ENCODE assay signal across 14 cellular contexts in the genomic region with DNA sequence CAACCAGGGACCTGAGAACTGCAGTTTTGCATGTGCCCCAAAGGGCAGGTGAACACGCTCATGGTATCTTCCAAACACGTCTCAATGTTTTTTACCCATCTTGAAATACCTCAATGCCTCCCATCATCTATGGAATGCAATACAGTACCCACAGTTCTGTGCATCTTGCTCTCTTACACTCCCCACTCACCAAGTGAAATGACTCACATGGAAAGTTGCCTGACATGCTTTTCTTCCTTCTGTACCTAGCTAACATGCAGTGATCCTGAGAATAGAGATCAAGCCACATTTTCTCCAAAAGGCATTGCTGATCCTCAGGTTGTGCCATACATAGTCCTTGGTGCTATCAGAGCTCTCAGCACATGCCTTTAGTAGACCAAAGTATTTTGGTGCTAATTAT.
DNase-seq lines count a peak whose midpoint lies in the region; ATAC-seq lines count a peak whose summit lies in the region.
"Had no signal": no experiment of that assay in that cellular context is flagged by ENCODE, and none has a peak within 500 bp of the region (broad histone marks: within the 10 kb centered on the region; RNA-seq: fewer than 3 reads in every experiment).

No MANE protein-coding gene starts in this region.

- H2BK5ac ChIP-seq in mesenchymal stem cell (ENCODE audit: low read depth, low read length, poor library complexity, severe bottlenecking), result peak overlapping the region; percentile 44

- no peak overlapping the region for H2BK12ac ChIP-seq in mesenchymal stem cell (ENCODE audit: low read length in 2 of 2)

- no peaks in the 10 kb centered on the region for H3K79me2 ChIP-seq in GM23248 (ENCODE audit: insufficient read depth)

- no peak overlapping the region for H2BK120ac ChIP-seq in mesenchymal stem cell (ENCODE audit: low read depth, low read length)

- H3K27me3 Mint-ChIP-seq in activated T-helper 17 cell treated with anti-CD3 and anti-CD28 coated beads, Interleukin-2, amount 50 U/mL, for 72 hours, result no peaks in the 10 kb centered on the region

- H3K27ac ChIP-seq in GM23248, result no peak overlapping the region
- no peak overlapping the region for H3K27ac ChIP-seq in mesenchymal stem cell (ENCODE audit: low read length, poor library complexity, severe bottlenecking)
- H3K27ac ChIP-seq: BLaER1 had no signal

- H3K18ac ChIP-seq in mesenchymal stem cell (ENCODE audit: low read depth in 1 of 2, low read length in 2 of 2), result no peak overlapping the region

- no peak overlapping the region for H4K8ac ChIP-seq in mesenchymal stem cell (ENCODE audit: low read length)

- H2AK5ac ChIP-seq in mesenchymal stem cell (ENCODE audit: low read length, severe bottlenecking), result no peak overlapping the region

- no peak overlapping the region for H3K27ac Mint-ChIP-seq in activated T-helper 17 cell treated with anti-CD3 and anti-CD28 coated beads, Interleukin-2, amount 50 U/mL, for 72 hours
- H3K27ac Mint-ChIP-seq: CD4-positive, alpha-beta memory T cell; H9 had no signal

- no peak overlapping the region for H3K23ac ChIP-seq in mesenchymal stem cell (ENCODE audit: low read length in 2 of 2)

- H4K91ac ChIP-seq in mesenchymal stem cell (ENCODE audit: low read length), result no peak overlapping the region

- no peaks in the 10 kb centered on the region for H4K20me1 ChIP-seq in GM23248 (ENCODE audit: insufficient read depth)
- H4K20me1 ChIP-seq: BLaER1 had no signal

- ATAC-seq in activated T-helper 17 cell treated with anti-CD3 and anti-CD28 coated beads, Interleukin-2, amount 50 U/mL, for 72 hours (replicated peaks), result peak; percentile 11
- ATAC-seq in esophagus mucosa (peak; percentile 45), HG02852 (IDR thresholded peaks at IDR 0.05; ENCODE audit: unreplicated experiment) (no peak)
- no peak for ATAC-seq in stimulated activated naive CD8-positive, alpha-beta T cell treated with anti-CD3 and anti-CD28 coated beads, Interleukin-15, Interleukin-2, amounts not matched to agents 100 U/mL and 50 U/mL, for 24 hours

- H3K9me3 Mint-ChIP-seq in activated T-helper 17 cell treated with anti-CD3 and anti-CD28 coated beads, Interleukin-2, amount 50 U/mL, for 72 hours, result no peaks in the 10 kb centered on the region

- H3K4me1 ChIP-seq in GM23248 (ENCODE audit: insufficient read depth) (no peaks in the 10 kb centered on the region), mesenchymal stem cell (ENCODE audit: control insufficient read depth, insufficient read depth, low read depth, low read length) (no peaks in the 10 kb centered on the region)
- H3K4me1 ChIP-seq: BLaER1 had no signal

- H3K4me3 Mint-ChIP-seq in activated T-helper 17 cell treated with anti-CD3 and anti-CD28 coated beads, Interleukin-2, amount 50 U/mL, for 72 hours, result no peak overlapping the region
- H3K4me3 Mint-ChIP-seq: CD14-positive monocyte; CD4-positive, alpha-beta memory T cell; H9 had no signal

- no peaks in the 10 kb centered on the region for H3K9me3 ChIP-seq in GM23248 (ENCODE audit: low read depth)
- H3K9me3 ChIP-seq in mesenchymal stem cell (ENCODE audit: control insufficient read depth, low read length), result no peaks in the 10 kb centered on the region
- H3K9me3 ChIP-seq: BLaER1 had no signal

- H3K4me1 Mint-ChIP-seq in activated T-helper 17 cell treated with anti-CD3 and anti-CD28 coated beads, Interleukin-2, amount 50 U/mL, for 72 hours, result no peaks in the 10 kb centered on the region
- H3K4me1 Mint-ChIP-seq: CD14-positive monocyte; CD4-positive, alpha-beta memory T cell; H9 had no signal

- H3K9ac ChIP-seq in GM23248 (no peak overlapping the region), mesenchymal stem cell (ENCODE audit: low read length) (no peak overlapping the region)
- H3K9ac ChIP-seq: BLaER1 had no signal

- H2BK15ac ChIP-seq in mesenchymal stem cell (ENCODE audit: low read depth, poor library complexity, severe bottlenecking), result no peak overlapping the region

- H3K36me3 ChIP-seq in GM23248 (ENCODE audit: low read depth), result no peaks in the 10 kb centered on the region
- no peaks in the 10 kb centered on the region for H3K36me3 ChIP-seq in mesenchymal stem cell (ENCODE audit: control insufficient read depth in 1 of 2, insufficient read depth in 2 of 2, low read depth in 1 of 2, low read length in 2 of 2)
- H3K36me3 ChIP-seq: BLaER1 had no signal

- H3K4ac ChIP-seq in mesenchymal stem cell (ENCODE audit: low read depth in 1 of 2, low read length in 2 of 2), result no peak overlapping the region

- in situ Hi-C loops in GM23248 (cut with MboI), result no loop called here

- no peak overlapping the region for H2AFZ ChIP-seq in GM23248
- H2AFZ ChIP-seq in mesenchymal stem cell (ENCODE audit: low read depth, low read length), result no peak overlapping the region

- WGBS in GM23248 (ENCODE audit: low coverage in 1 of 2, low lambda C conversion rate in 2 of 2, missing lambda C conversion rate in 2 of 2), 2 experiments, result 26 to 37% methylated on average over 2 of the region's 2 CpGs
- 80% methylated on average over 2 of the region's 2 CpGs for whole genome bisulfite sequencing in mesenchymal stem cell

- no peak overlapping the region for H3K14ac ChIP-seq in mesenchymal stem cell (ENCODE audit: low read length in 2 of 2)

- H3K27me3 ChIP-seq in GM23248 (replicated peaks; ENCODE audit: insufficient read depth) (no peaks in the 10 kb centered on the region), mesenchymal stem cell (ENCODE audit: control insufficient read depth in 1 of 2, insufficient read depth in 1 of 2, low read length in 2 of 2) (no peaks in the 10 kb centered on the region)
- H3K27me3 ChIP-seq: BLaER1 had no signal

- no peaks in the 10 kb centered on the region for H3K79me1 ChIP-seq in mesenchymal stem cell (replicated peaks; ENCODE audit: low read length, poor library complexity, severe bottlenecking)

- H3K36me3 Mint-ChIP-seq in activated T-helper 17 cell treated with anti-CD3 and anti-CD28 coated beads, Interleukin-2, amount 50 U/mL, for 72 hours (ENCODE audit: low read depth), result no peaks in the 10 kb centered on the region
- H3K36me3 Mint-ChIP-seq: CD14-positive monocyte; CD4-positive, alpha-beta memory T cell had no signal

- DNase-seq in GM23248 (peak; percentile 3), mesenchymal stem cell (no peak), iPS-NIHi7 (ENCODE audit: extremely low spot score) (no peak)
- no peak for DNase-seq in stimulated activated naive CD8-positive, alpha-beta T cell treated with anti-CD3 and anti-CD28 coated beads, Interleukin-15, Interleukin-2, amounts not matched to agents 100 U/mL and 50 U/mL, for 24 hours
- DNase-seq: 8988T; CD4-positive, alpha-beta memory T cell; DMS79 treated with DMSO at 0.1 percent for 48 hours; GF-D8; H9 had no signal

- no peak overlapping the region for H3K4me3 ChIP-seq in GM23248
- no peak overlapping the region for H3K4me3 ChIP-seq in mesenchymal stem cell (ENCODE audit: insufficient read depth in 1 of 2, low read depth in 1 of 2, low read length in 2 of 2)
- H3K4me3 ChIP-seq: BLaER1 had no signal

- no peaks in the 10 kb centered on the region for H3F3A ChIP-seq in GM23248 (ENCODE audit: insufficient read depth)

- H3K4me2 ChIP-seq in GM23248 (ENCODE audit: unreplicated experiment) (no peak overlapping the region), mesenchymal stem cell (ENCODE audit: low read length, poor library complexity, severe bottlenecking) (no peak overlapping the region)
- H3K4me2 ChIP-seq: BLaER1 had no signal

- H3K9me2 ChIP-seq in GM23248 (ENCODE audit: insufficient read depth), result no peaks in the 10 kb centered on the region

Comparison
In these comparisons a context has a peak if more than half of its experiments do, and no peak if none do; other contexts are left out.
1. ATAC-seq: peak in activated T-helper 17 cell treated with anti-CD3 and anti-CD28 coated beads, Interleukin-2, amount 50 U/mL, for 72 hours (single experiment) and esophagus mucosa (single experiment); none in HG02852 (single experiment) and stimulated activated naive CD8-positive, alpha-beta T cell treated with anti-CD3 and anti-CD28 coated beads, Interleukin-15, Interleukin-2, amounts not matched to agents 100 U/mL and 50 U/mL, for 24 hours (single experiment).